10 cellular contexts compared by ENCODE assay signal in genomic region chr6:157983439-157984119, GRCh38. TPM values are rescaled to one million over a fixed set of nuclear protein-coding genes. Genes with fewer than 3 reads are reported as not detected.
A peak's percentile ranks its signal among the peaks of the same experiment; 100 is the strongest.
DNase-seq lines count a peak whose midpoint lies in the region; ATAC-seq and TF ChIP-seq lines count a peak whose summit lies in the region.
"Had no signal": no experiment of that assay in that cellular context is flagged by ENCODE, and none has a peak within 500 bp of the region (broad histone marks: within the 10 kb centered on the region; RNA-seq: fewer than 3 reads in every experiment).

No MANE protein-coding gene starts in this region.

- ATAC-seq in DND-41 (ENCODE audit: insufficient read depth, low read depth): no peak
- ATAC-seq in PC-3: no peak

- H3K9ac ChIP-seq in DND-41 (ENCODE audit: low read depth, low read length) (no peak overlapping the region), PC-3 (ENCODE audit: low read length) (peak overlapping the region; percentile 92), colonic mucosa (ENCODE audit: low read depth in 2 of 2, low read length in 2 of 2) (peak overlapping the region in 1 of 2 donors; percentile 68), neural progenitor cell (no peak overlapping the region)

- H3K9me2 ChIP-seq in PC-3 (replicated peaks; ENCODE audit: low read length): no peaks in the 10 kb centered on the region

- H3K4me1 ChIP-seq in DND-41 (ENCODE audit: insufficient read depth, low read length) (peaks cover 41% of the 10 kb centered on the region), PC-3 (ENCODE audit: insufficient read depth, low read length) (peaks cover 38% of the 10 kb centered on the region), colonic mucosa (no peaks in the 10 kb centered on the region), neural progenitor cell (peaks cover 13% of the 10 kb centered on the region), right atrium auricular region (peaks cover 0 to 15% of the 10 kb centered on the region in 2 donors)

- intact Hi-C loops in PC-3 (cut with micrococcal nuclease) (loop anchor here (5.0 kb wide), 1 partner anchor 59 kb away; no protein-coding TSS in a partner anchor), colonic mucosa (cut with DNase I) (loop anchor here (5.0 kb wide), 1 partner anchor 89 kb away; no protein-coding TSS in a partner anchor)

- H3F3A ChIP-seq in PC-3 (ENCODE audit: low read length, unreplicated experiment) (peaks cover 4% of the 10 kb centered on the region), neural progenitor cell (ENCODE audit: low read depth) (peaks cover 14% of the 10 kb centered on the region)

- no peaks in the 10 kb centered on the region for H3K9me3 Mint-ChIP-seq in neural progenitor cell

- H3K36me3 ChIP-seq in DND-41 (ENCODE audit: insufficient read depth, low read length) (no peaks in the 10 kb centered on the region), PC-3 (ENCODE audit: low read depth, low read length) (no peaks in the 10 kb centered on the region), colonic mucosa (no peaks in the 10 kb centered on the region), neural progenitor cell (no peaks in the 10 kb centered on the region), right atrium auricular region (no peaks in the 10 kb centered on the region)

- no peak for TF ChIP-seq CTCF in DND-41 (IDR thresholded peaks at IDR 0.05; ENCODE audit: borderline replicate concordance, extremely low read depth, low read length, poor library complexity, severe bottlenecking)
- TF ChIP-seq CTCF in PC-3 (conservative IDR thresholded peaks at IDR 0.05; ENCODE audit: low read depth, low read length): no peak
- no peak for TF ChIP-seq CTCF in colonic mucosa (IDR thresholded peaks at IDR 0.05)
- no peak for TF ChIP-seq CTCF in neural progenitor cell (IDR thresholded peaks at IDR 0.05)
- no peak for TF ChIP-seq CTCF in right atrium auricular region (IDR thresholded peaks at IDR 0.05)

- H3K4me1 Mint-ChIP-seq in neural progenitor cell: peaks cover 19% of the 10 kb centered on the region

- H3K9me3 ChIP-seq in DND-41 (ENCODE audit: insufficient read depth, low read length, severe bottlenecking) (no peaks in the 10 kb centered on the region), PC-3 (ENCODE audit: low read length) (no peaks in the 10 kb centered on the region), colonic mucosa (no peaks in the 10 kb centered on the region), neural progenitor cell (ENCODE audit: low read depth) (no peaks in the 10 kb centered on the region), right atrium auricular region (no peaks in the 10 kb centered on the region)

- H3K4me2 ChIP-seq in DND-41 (ENCODE audit: insufficient read depth, low read length) (peak overlapping the region; percentile 88), PC-3 (ENCODE audit: low read length) (peak overlapping the region; percentile 89), neural progenitor cell (no peak overlapping the region)

- CTCF ChIA-PET in PC-3 (lab: Charles Lee): interaction anchor here (0.6 to 0.9 kb wide), 3 partner anchors 15 to 89 kb away, joined by 3 read pairs; no protein-coding TSS in a partner anchor

- peak overlapping the region; percentile 90 for H3K4me3 Mint-ChIP-seq in neural progenitor cell

- H3K79me2 ChIP-seq in DND-41 (ENCODE audit: insufficient read depth, low read length) (peaks cover 56% of the 10 kb centered on the region), PC-3 (ENCODE audit: low read length) (peaks cover 69% of the 10 kb centered on the region), neural progenitor cell (ENCODE audit: low read depth) (no peaks in the 10 kb centered on the region)

- no peak overlapping the region for H2AFZ ChIP-seq in DND-41 (ENCODE audit: low read depth, low read length)
- H2AFZ ChIP-seq in PC-3 (ENCODE audit: low read length): no peak overlapping the region
- H2AFZ ChIP-seq in neural progenitor cell (replicated peaks): no peak overlapping the region

- DNase-seq in DND-41 (no peak), PC-3 (no peak), colonic mucosa (no peak), neural progenitor cell (ENCODE audit: low spot score) (no peak), NCI-H1105 (lab: John Stamatoyannopoulos, UW) (no peak), occipital lobe (lab: John Stamatoyannopoulos, UW) (no peak), right atrium auricular region (ENCODE audit: low spot score) (no peak), mesenteric fat pad (ENCODE audit: low spot score) (no peak)
- DNase-seq: NCI-H446 treated with DMSO at 0.1 percent for 48 hours had no signal

- H3K27ac Mint-ChIP-seq in neural progenitor cell: no peak overlapping the region

- no peaks in the 10 kb centered on the region for H3K36me3 Mint-ChIP-seq in neural progenitor cell

- peaks cover 29% of the 10 kb centered on the region; the same call in 1 of the 2 replicates for H4K20me1 ChIP-seq in DND-41 (ENCODE audit: insufficient read depth, low read length)
- peaks cover 12% of the 10 kb centered on the region; the same call in 1 of the 2 replicates for H4K20me1 ChIP-seq in PC-3 (ENCODE audit: low read length)
- peaks cover 7% of the 10 kb centered on the region for H4K20me1 ChIP-seq in neural progenitor cell (ENCODE audit: low read depth)

- no TSS peak for BruUV-seq in PC-3 (replicated peaks; lab: Mats Ljungman, UMichigan)

- H3K27me3 ChIP-seq in DND-41 (ENCODE audit: insufficient read depth, low read length, poor library complexity) (no peaks in the 10 kb centered on the region), PC-3 (ENCODE audit: low read length) (no peaks in the 10 kb centered on the region), colonic mucosa (no peaks in the 10 kb centered on the region), neural progenitor cell (peaks cover 50% of the 10 kb centered on the region), right atrium auricular region (no peaks in the 10 kb centered on the region)

- H3K27ac ChIP-seq in DND-41 (ENCODE audit: low read length) (no peak overlapping the region), PC-3 (ENCODE audit: low read length) (peak overlapping the region; percentile 19; the same call in 1 of the 2 replicates), colonic mucosa (no peak overlapping the region), neural progenitor cell (no peak overlapping the region), right atrium auricular region (no peak overlapping the region)
- H3K27ac ChIP-seq: HL-60 had no signal

- POLR2A ChIA-PET in PC-3 (lab: Charles Lee; ENCODE audit: unreplicated experiment): no interaction called here

- H3K27me3 Mint-ChIP-seq in neural progenitor cell (ENCODE audit: insufficient read depth, low read depth): peaks cover 8% of the 10 kb centered on the region

- H3K4me3 ChIP-seq in DND-41 (ENCODE audit: low read depth in 1 of 2, low read length in 2 of 2) (no peak overlapping the region), PC-3 (ENCODE audit: low read length) (peak overlapping the region; percentile 94), colonic mucosa (peak overlapping the region; percentile 71), neural progenitor cell (no peak overlapping the region), right atrium auricular region (no peak overlapping the region)

RNA-seq across cellular contexts. Expression of gene SYNJ2, which starts 1.9 kb away (rescaled TPM):
- 21.5 and 24.9 TPM in 2 replicates for total RNA-seq in PC-3 (2014; rRNA removed)
- 10 to 100 TPM; 46.0 to 53.5 TPM for total RNA-seq in colonic mucosa
- total RNA-seq in neural progenitor cell (ENCODE audit: low replicate concordance): 2.5 and 4.8 TPM in 2 replicates
- 7.2 TPM for total RNA-seq in occipital lobe
- total RNA-seq in right atrium auricular region: 10 to 100 TPM; 10.1 to 20.0 TPM
- total RNA-seq in mesenteric fat pad: 7.5 TPM

Comparison
In these comparisons a context has a peak if more than half of its experiments do, and no peak if none do; other contexts are left out.
1. H3K4me3 ChIP-seq: peak in PC-3 (single experiment) and colonic mucosa (single experiment); none in DND-41 (0 of 2), neural progenitor cell (single experiment) and right atrium auricular region (0 of 2).